ENCODE assay signal across 15 cellular contexts in the genomic region with DNA sequence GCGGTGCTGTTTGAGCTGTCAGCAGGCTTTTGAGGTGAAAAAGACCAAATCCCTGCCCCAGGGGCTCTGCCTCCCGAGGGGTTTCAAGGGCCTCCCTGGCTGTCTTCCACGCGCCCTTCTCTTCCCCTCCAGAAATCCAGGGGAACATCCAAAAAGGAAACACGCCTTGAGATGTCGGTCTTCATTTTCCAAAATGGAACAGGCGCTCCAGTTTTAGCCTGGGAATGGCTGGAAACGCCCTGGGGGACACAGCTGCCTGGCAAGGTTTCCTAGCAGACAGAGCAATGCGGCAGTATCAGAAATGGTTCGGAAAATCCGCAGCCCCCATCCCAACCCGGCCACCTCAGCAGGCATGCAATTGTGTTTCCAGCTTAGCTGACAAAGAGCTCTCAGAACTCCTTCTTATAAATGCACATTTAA. TPM values are rescaled to one million over a fixed set of nuclear protein-coding genes. Genes with fewer than 3 reads are reported as not detected.
DNase-seq lines count a peak whose midpoint lies in the region; ATAC-seq, FAIRE-seq and TF ChIP-seq lines count a peak whose summit lies in the region.
"Had no signal": no experiment of that assay in that cellular context is flagged by ENCODE, and none has a peak within 500 bp of the region (broad histone marks: within the 10 kb centered on the region; RNA-seq: fewer than 3 reads in every experiment).

No MANE protein-coding gene starts in this region.

- no peak for FAIRE-seq in HepG2 (lab: Jason Lieb, UNC)
- FAIRE-seq: endothelial cell of umbilical vein had no signal

- no peak for ATAC-seq in HepG2

- TF ChIP-seq POLR2A in sigmoid colon (IDR thresholded peaks at IDR 0.05) (no peak), HepG2 (IDR thresholded peaks at IDR 0.05; ENCODE audit: insufficient read depth in 1 of 2, low read depth in 2 of 2, low read length in 2 of 2) (no peak)

- no peak for TF ChIP-seq CTCF in chondrocyte (IDR thresholded peaks at IDR 0.05)
- TF ChIP-seq CTCF in sigmoid colon (IDR thresholded peaks at IDR 0.05), result no peak
- TF ChIP-seq CTCF in HepG2 (CRISPR knock-in tag; IDR thresholded peaks at IDR 0.05), result no peak

- BruUV-seq in HepG2 (replicated peaks; lab: Mats Ljungman, UMichigan), result no TSS peak

- H3K27me3 ChIP-seq in HUES48 (ENCODE audit: control insufficient read depth, insufficient read depth, low read length), result no peaks in the 10 kb centered on the region
- no peaks in the 10 kb centered on the region for H3K27me3 ChIP-seq in iPS-15b (ENCODE audit: control insufficient read depth, insufficient read depth, low read length)
- H3K27me3 ChIP-seq in sigmoid colon, result peaks cover 0 to 13% (median 8%) of the 10 kb centered on the region in 3 donors
- H3K27me3 ChIP-seq in HepG2 (ENCODE audit: control insufficient read depth in 1 of 2, insufficient read depth in 2 of 2, low read length in 2 of 2), result peaks cover 13 to 73% of the 10 kb centered on the region in 2 experiments

- TF ChIP-seq EP300 in sigmoid colon (IDR thresholded peaks at IDR 0.05) (no peak), HepG2 (IDR thresholded peaks at IDR 0.05; ENCODE audit: low read depth in 2 of 2, low read length in 2 of 2) (no peak), HepG2 (CRISPR knock-in tag; IDR thresholded peaks at IDR 0.05; ENCODE audit: borderline replicate concordance) (no peak)

- H3K27ac Mint-ChIP-seq in chondrocyte (ENCODE audit: unreplicated experiment), result peak overlapping the region; percentile 57
- H3K27ac Mint-ChIP-seq: activated CD4-positive, alpha-beta memory T cell treated with anti-CD3 and anti-CD28 coated beads for 36 hours had no signal

- peak overlapping the region; percentile 33 for H3K4me3 Mint-ChIP-seq in chondrocyte (ENCODE audit: unreplicated experiment)
- H3K4me3 Mint-ChIP-seq: activated CD4-positive, alpha-beta memory T cell treated with anti-CD3 and anti-CD28 coated beads for 36 hours; IgD-negative memory B cell had no signal

- in situ Hi-C loops in HepG2 (cut with HindIII; ENCODE audit: extremely low pct_ligation_motif_present, low pct_unique_long_range_greater_than_20kb), result no loop called here

- no peak for DNase-seq in chondrocyte (ENCODE audit: low spot score)
- no peak for DNase-seq in sigmoid colon
- no peak for DNase-seq in HepG2 (ENCODE audit: low spot score)
- DNase-seq in NK-92 treated with Interleukin-12 subunit alpha and Interleukin-12 subunit beta, amount 100 ng/mL, for 24 hours (lab: John Stamatoyannopoulos, UW), result no peak
- no peak for DNase-seq in ureter (ENCODE audit: low spot score)
- no peak for DNase-seq in nucleus accumbens (lab: John Stamatoyannopoulos, UW)
- DNase-seq: activated CD4-positive, alpha-beta memory T cell treated with anti-CD3 and anti-CD28 coated beads for 36 hours; activated effector memory CD4-positive, alpha-beta T cell treated with anti-CD3 and anti-CD28 coated beads, Interleukin-2, amount 50 U/mL, for 16 hours; NCI-H1105 treated with DMSO at 0.1 percent for 48 hours; NCI-H526 treated with DMSO at 0.1 percent for 48 hours had no signal

- H3K4me1 ChIP-seq in HUES48 (ENCODE audit: control insufficient read depth, insufficient read depth, low read length), result peaks cover 19% of the 10 kb centered on the region; the same call in 1 of the 2 replicates
- peaks cover 3% of the 10 kb centered on the region for H3K4me1 ChIP-seq in iPS-15b (ENCODE audit: control insufficient read depth, insufficient read depth, low read length)
- peaks cover 0 to 8% (median 0%) of the 10 kb centered on the region in 4 donors for H3K4me1 ChIP-seq in sigmoid colon
- H3K4me1 ChIP-seq in HepG2 (ENCODE audit: insufficient read depth, low read length), result peaks cover 17% of the 10 kb centered on the region

- 67 to 76% methylated on average over 12 of the region's 12 CpGs for whole genome bisulfite sequencing in sigmoid colon, 2 donors
- WGBS in HepG2 (ENCODE audit: low lambda C conversion rate), result 54% methylated on average over 12 of the region's 12 CpGs

- H3K4me2 ChIP-seq in HepG2 (ENCODE audit: low read depth, low read length), result no peak overlapping the region

- peak overlapping the region; percentile 38; the same call in 1 of the 2 replicates for H3K4me3 ChIP-seq in HUES48 (ENCODE audit: low read depth, low read length)
- peak overlapping the region; percentile 13 for H3K4me3 ChIP-seq in iPS-15b (ENCODE audit: low read depth, low read length)
- H3K4me3 ChIP-seq in sigmoid colon, result no peak overlapping the region
- no peak overlapping the region for H3K4me3 ChIP-seq in HepG2 (replicated peaks in 1 of 3; ENCODE audit: insufficient read depth in 1 of 3, low read depth in 2 of 3, low read length in 3 of 3)

- CTCF ChIA-PET in HepG2 (lab: Yijun Ruan, JAX; ENCODE audit: low intra/inter-chr PET ratio, low total read pairs), result no interaction called here

- POLR2A ChIA-PET in HepG2 (lab: Yijun Ruan, JAX), result no interaction called here

- H3K27me3 Mint-ChIP-seq in chondrocyte (ENCODE audit: low read depth), result no peaks in the 10 kb centered on the region
- H3K27me3 Mint-ChIP-seq: activated CD4-positive, alpha-beta memory T cell treated with anti-CD3 and anti-CD28 coated beads for 36 hours; IgD-negative memory B cell had no signal

- intact Hi-C loops in sigmoid colon (cut with DNase I) (no loop called here), HepG2 (cut with micrococcal nuclease; ENCODE audit: unreplicated experiment) (no loop called here)

- H3K36me3 Mint-ChIP-seq in chondrocyte (ENCODE audit: low read depth), result no peaks in the 10 kb centered on the region
- H3K36me3 Mint-ChIP-seq: activated CD4-positive, alpha-beta memory T cell treated with anti-CD3 and anti-CD28 coated beads for 36 hours; IgD-negative memory B cell had no signal

- H2AFZ ChIP-seq in HepG2 (ENCODE audit: low read length), result no peak overlapping the region

- no peaks in the 10 kb centered on the region for H3K79me2 ChIP-seq in HepG2 (ENCODE audit: insufficient read depth, low read length)

- no peak for TF ChIP-seq RAD21 in HepG2 (CRISPR knock-in tag; IDR thresholded peaks at IDR 0.05)

- no peaks in the 10 kb centered on the region for H3K9me3 Mint-ChIP-seq in chondrocyte (ENCODE audit: low read depth)
- H3K9me3 Mint-ChIP-seq: activated CD4-positive, alpha-beta memory T cell treated with anti-CD3 and anti-CD28 coated beads for 36 hours; IgD-negative memory B cell had no signal

- H3K9me3 ChIP-seq in HUES48 (ENCODE audit: control insufficient read depth, insufficient read depth, low read length) (no peaks in the 10 kb centered on the region), iPS-15b (ENCODE audit: control insufficient read depth, insufficient read depth, low read length) (no peaks in the 10 kb centered on the region), sigmoid colon (no peaks in the 10 kb centered on the region), HepG2 (ENCODE audit: low read length) (no peaks in the 10 kb centered on the region)

- H3K27ac ChIP-seq in HUES48 (ENCODE audit: low read depth, low read length), result peak overlapping the region; percentile 87
- peak overlapping the region in 3 of 4 donors; percentile 57 to 64 (median 59) for H3K27ac ChIP-seq in sigmoid colon
- no peak overlapping the region for H3K27ac ChIP-seq in HepG2 (ENCODE audit: extremely low read length, insufficient read depth, low read length)
- H3K27ac ChIP-seq: C4-2B had no signal

- H3K4me1 Mint-ChIP-seq in chondrocyte (ENCODE audit: low read depth), result peaks cover 30% of the 10 kb centered on the region

- no peaks in the 10 kb centered on the region for H4K20me1 ChIP-seq in HepG2 (ENCODE audit: insufficient read depth, low read length)

- H3K36me3 ChIP-seq in HUES48 (ENCODE audit: control insufficient read depth, insufficient read depth, low read length), result no peaks in the 10 kb centered on the region
- H3K36me3 ChIP-seq in iPS-15b (ENCODE audit: control insufficient read depth, insufficient read depth, low read length), result no peaks in the 10 kb centered on the region
- no peaks in the 10 kb centered on the region for H3K36me3 ChIP-seq in sigmoid colon
- no peaks in the 10 kb centered on the region for H3K36me3 ChIP-seq in HepG2 (replicated peaks in 1 of 2; ENCODE audit: control insufficient read depth in 1 of 2, insufficient read depth in 2 of 2, low read length in 2 of 2)

- no peak overlapping the region for H3K9ac ChIP-seq in HUES48 (ENCODE audit: low read depth, low read length)
- peak overlapping the region; percentile 47 for H3K9ac ChIP-seq in iPS-15b (ENCODE audit: low read depth, low read length)
- no peak overlapping the region for H3K9ac ChIP-seq in HepG2 (ENCODE audit: insufficient read depth, low read depth, low read length)

RNA-seq across cellular contexts. Expression of a gene that starts 16.6 kb away (rescaled TPM):
- 74.5 to 91.9 TPM (median 90.0 TPM) in 3 replicates for total RNA-seq in chondrocyte
- 10 to 100 TPM; 20.6 to 55.1 (median 39.9) TPM for total RNA-seq in sigmoid colon
- 100 to 1,000 TPM; 176 to 307 (median 195) TPM for polyA plus RNA-seq in sigmoid colon
- total RNA-seq in HepG2 (2016; rRNA removed; fragmentation: Illumina TruSeq; extraction: Trizol), result 141 and 186 TPM in 2 replicates
- total RNA-seq in HepG2 (2016; cell fraction: cytosol; rRNA removed; fragmentation: Illumina TruSeq; extraction: Trizol; ENCODE audit: low read depth), result 30.0 and 32.3 TPM in 2 replicates
- 139 and 174 TPM in 2 replicates for total RNA-seq in HepG2 (2016; cell fraction: insoluble cytoplasmic fraction; rRNA removed; fragmentation: Illumina TruSeq; extraction: Trizol)
- 118 and 119 TPM in 2 replicates for total RNA-seq in HepG2 (2016; cell fraction: membrane; rRNA removed; fragmentation: Illumina TruSeq; extraction: Trizol)
- 60.6 and 72.1 TPM in 2 replicates for total RNA-seq in HepG2 (2016; cell fraction: nucleus; rRNA removed; fragmentation: Illumina TruSeq; extraction: Trizol)
- 80.1 and 95.5 TPM in 2 replicates for polyA plus RNA-seq in HepG2 (2011; rRNA removed)
- 121 and 137 TPM in 2 replicates for polyA plus RNA-seq in HepG2 (2011; cell fraction: cytosol; rRNA removed)
- 61.9 and 67.8 TPM in 2 replicates for polyA plus RNA-seq in HepG2 (2011; cell fraction: nucleus; rRNA removed)
- polyA plus RNA-seq in HepG2 (2012), result 113 and 128 TPM in 2 replicates
- 48.2 and 51.8 TPM in 2 replicates for polyA plus RNA-seq in HepG2 (2016; cell fraction: cytosol; fragmentation: Illumina TruSeq; extraction: Trizol; ENCODE audit: low read depth)
- polyA plus RNA-seq in HepG2 (2016; cell fraction: insoluble cytoplasmic fraction; fragmentation: Illumina TruSeq; extraction: Trizol; ENCODE audit: low read depth), result 322 and 369 TPM in 2 replicates
- 139 and 153 TPM in 2 replicates for polyA plus RNA-seq in HepG2 (2016; cell fraction: membrane; fragmentation: Illumina TruSeq; extraction: Trizol; ENCODE audit: low read depth)
- polyA plus RNA-seq in HepG2 (2016; cell fraction: nucleus; fragmentation: Illumina TruSeq; extraction: Trizol; ENCODE audit: insufficient read depth, low read depth), result 125 and 129 TPM in 2 replicates
- polyA minus RNA-seq in HepG2 (2011; rRNA and poly(A)+ RNA removed; ENCODE audit: low replicate concordance), result 155 and 250 TPM in 2 replicates
- polyA minus RNA-seq in HepG2 (2011; cell fraction: cytosol; rRNA and poly(A)+ RNA removed), result 71.1 and 86.5 TPM in 2 replicates
- polyA minus RNA-seq in HepG2 (2011; cell fraction: nucleus; rRNA and poly(A)+ RNA removed), result 45.8 and 58.4 TPM in 2 replicates
- total RNA-seq in ureter, result 160 TPM

Comparison
In these comparisons a context has a peak if more than half of its experiments do, and no peak if none do; other contexts are left out.
1. H3K4me3 ChIP-seq: peak in HUES48 (single experiment) and iPS-15b (single experiment); none in sigmoid colon (0 of 4) and HepG2 (0 of 3).